ENCODE assay signal across 23 cellular contexts in genomic region chr9:106451223-106451622, GRCh38.
"Had no signal": no experiment of that assay in that cellular context is flagged by ENCODE, and none has a peak within 500 bp of the region (broad histone marks: within the 10 kb centered on the region; RNA-seq: fewer than 3 reads in every experiment).

No MANE protein-coding gene starts in this region.

- H3K36me3 ChIP-seq: lower lobe of right lung, ovary, right lobe of liver, stomach, thyroid gland, transverse colon, upper lobe of left lung, vagina had no signal

- H3K4me3 ChIP-seq: lower lobe of right lung, ovary, right lobe of liver, skin epidermis, stomach, testis, thyroid gland, transverse colon, upper lobe of left lung, vagina had no signal

- H3K27ac ChIP-seq: lower lobe of right lung, ovary, right lobe of liver, skin epidermis, stomach, testis, thyroid gland, transverse colon, upper lobe of left lung, vagina had no signal

- DNase-seq: hypothalamus; immature natural killer cell; kidney; lower lobe of right lung; mammary epithelial cell; naive B cell; natural killer cell; ovary; retina; stimulated activated CD4-positive, alpha-beta T cell treated with anti-CD3 and anti-CD28 coated beads, Interleukin-12 subunit alpha, Interleukin-12 subunit beta, amount 100 ng/mL, for 4 hours; stimulated activated CD4-positive, alpha-beta T cell treated with anti-CD3 and anti-CD28 coated beads, Interleukin-15, amount 100 ng/mL, for 24 hours; stimulated activated CD4-positive, alpha-beta T cell treated with anti-CD3 and anti-CD28 coated beads, Interleukin-2, amount 100 ng/mL, for 24 hours; stimulated activated CD4-positive, alpha-beta T cell treated with anti-CD3 and anti-CD28 coated beads, Interleukin-4, amount 100 ng/mL, for 1 hour; stimulated activated naive B cell treated with anti-CD40 and anti-IgM and Interleukin-4, amounts not matched to agents 10 μg/mL and 1 μg/mL and 100 μg/mL, for 72 hours; stimulated activated naive CD8-positive, alpha-beta T cell treated with anti-CD3 and anti-CD28 coated beads, Interleukin-15, Interleukin-2, amounts not matched to agents 100 U/mL and 50 U/mL, for 24 hours; stomach; transverse colon had no signal

- H3K27me3 ChIP-seq: ovary, right lobe of liver, stomach, testis, thyroid gland, transverse colon, upper lobe of left lung, vagina had no signal

- H3K4me1 ChIP-seq: lower lobe of right lung, right lobe of liver, stomach, testis, thyroid gland, upper lobe of left lung, vagina had no signal

- H3K9me3 ChIP-seq: lower lobe of right lung, ovary, right lobe of liver, stomach, testis, thyroid gland, transverse colon, vagina had no signal

- ATAC-seq: lower lobe of right lung; natural killer cell; stimulated activated naive B cell treated with anti-CD40 and anti-IgM and Interleukin-4, amounts not matched to agents 10 μg/mL and 1 μg/mL and 100 μg/mL, for 72 hours; stimulated activated naive CD8-positive, alpha-beta T cell treated with anti-CD3 and anti-CD28 coated beads, Interleukin-15, Interleukin-2, amounts not matched to agents 100 U/mL and 50 U/mL, for 24 hours had no signal
